Comparison of ENCODE assay signal across 1 cellular context in the genomic region with DNA sequence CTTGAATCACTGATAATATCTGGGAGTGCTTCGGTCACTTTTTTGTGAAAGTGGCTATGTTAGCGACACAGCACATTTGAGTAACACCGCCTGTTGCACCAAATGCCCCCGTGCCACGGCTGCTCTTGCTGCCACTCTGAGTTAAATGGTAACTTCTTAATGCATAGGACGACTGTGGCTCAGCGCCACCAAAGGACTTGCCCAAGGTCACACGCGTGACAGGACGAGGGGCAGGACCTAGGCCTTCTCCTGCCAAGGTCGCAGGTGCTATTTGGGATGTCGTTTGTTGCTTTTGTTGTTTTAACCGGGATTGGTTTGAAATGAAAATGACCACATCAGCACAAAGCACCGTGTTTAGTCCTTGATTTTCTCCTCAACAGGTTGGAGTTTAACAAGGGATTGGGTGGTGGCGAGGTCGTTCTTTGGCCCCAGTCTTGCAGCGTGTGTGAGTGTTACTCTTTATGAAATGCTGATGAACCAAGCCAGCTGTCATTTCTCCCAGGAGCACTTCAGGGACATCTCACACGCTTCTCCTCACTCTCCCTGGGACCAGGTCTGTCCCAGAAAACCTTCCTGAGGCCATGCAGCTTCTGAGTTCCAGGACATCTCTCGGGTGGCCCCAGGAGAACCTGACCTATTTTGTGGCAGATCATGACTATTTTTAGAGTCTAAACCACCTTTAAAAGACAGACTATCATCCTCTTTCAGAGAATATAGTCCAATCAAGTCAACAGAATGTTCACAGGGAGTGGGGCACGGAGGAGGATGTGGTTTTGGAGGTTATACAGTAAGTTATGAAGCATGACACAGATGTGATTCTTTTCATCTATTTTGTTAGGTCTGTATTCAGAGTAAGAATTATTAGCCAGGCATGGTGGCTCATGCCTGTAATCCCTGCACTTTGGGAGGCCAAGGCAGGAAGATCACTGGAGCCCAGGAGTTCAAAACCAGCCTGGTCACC.
TF ChIP-seq lines count a peak whose summit lies in the region.

No MANE protein-coding gene starts in this region.

TF ChIP-seq in GM12878, 131 proteins besides CTCF, POLR2A, EP300 and RAD21:
- TF ChIP-seq, protein P1, sequence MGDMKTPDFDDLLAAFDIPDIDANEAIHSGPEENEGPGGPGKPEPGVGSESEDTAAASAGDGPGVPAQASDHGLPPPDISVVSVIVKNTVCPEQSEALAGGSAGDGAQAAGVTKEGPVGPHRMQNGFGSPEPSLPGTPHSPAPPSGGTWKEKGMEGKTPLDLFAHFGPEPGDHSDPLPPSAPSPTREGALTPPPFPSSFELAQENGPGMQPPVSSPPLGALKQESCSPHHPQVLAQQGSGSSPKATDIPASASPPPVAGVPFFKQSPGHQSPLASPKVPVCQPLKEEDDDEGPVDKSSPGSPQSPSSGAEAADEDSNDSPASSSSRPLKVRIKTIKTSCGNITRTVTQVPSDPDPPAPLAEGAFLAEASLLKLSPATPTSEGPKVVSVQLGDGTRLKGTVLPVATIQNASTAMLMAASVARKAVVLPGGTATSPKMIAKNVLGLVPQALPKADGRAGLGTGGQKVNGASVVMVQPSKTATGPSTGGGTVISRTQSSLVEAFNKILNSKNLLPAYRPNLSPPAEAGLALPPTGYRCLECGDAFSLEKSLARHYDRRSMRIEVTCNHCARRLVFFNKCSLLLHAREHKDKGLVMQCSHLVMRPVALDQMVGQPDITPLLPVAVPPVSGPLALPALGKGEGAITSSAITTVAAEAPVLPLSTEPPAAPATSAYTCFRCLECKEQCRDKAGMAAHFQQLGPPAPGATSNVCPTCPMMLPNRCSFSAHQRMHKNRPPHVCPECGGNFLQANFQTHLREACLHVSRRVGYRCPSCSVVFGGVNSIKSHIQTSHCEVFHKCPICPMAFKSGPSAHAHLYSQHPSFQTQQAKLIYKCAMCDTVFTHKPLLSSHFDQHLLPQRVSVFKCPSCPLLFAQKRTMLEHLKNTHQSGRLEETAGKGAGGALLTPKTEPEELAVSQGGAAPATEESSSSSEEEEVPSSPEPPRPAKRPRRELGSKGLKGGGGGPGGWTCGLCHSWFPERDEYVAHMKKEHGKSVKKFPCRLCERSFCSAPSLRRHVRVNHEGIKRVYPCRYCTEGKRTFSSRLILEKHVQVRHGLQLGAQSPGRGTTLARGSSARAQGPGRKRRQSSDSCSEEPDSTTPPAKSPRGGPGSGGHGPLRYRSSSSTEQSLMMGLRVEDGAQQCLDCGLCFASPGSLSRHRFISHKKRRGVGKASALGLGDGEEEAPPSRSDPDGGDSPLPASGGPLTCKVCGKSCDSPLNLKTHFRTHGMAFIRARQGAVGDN (IDR thresholded peaks at IDR 0.05): no peak
- peak; percentile 72 for TF ChIP-seq RUNX3 (IDR thresholded peaks at IDR 0.05; ENCODE audit: low read length)
- TF ChIP-seq, protein P2, sequence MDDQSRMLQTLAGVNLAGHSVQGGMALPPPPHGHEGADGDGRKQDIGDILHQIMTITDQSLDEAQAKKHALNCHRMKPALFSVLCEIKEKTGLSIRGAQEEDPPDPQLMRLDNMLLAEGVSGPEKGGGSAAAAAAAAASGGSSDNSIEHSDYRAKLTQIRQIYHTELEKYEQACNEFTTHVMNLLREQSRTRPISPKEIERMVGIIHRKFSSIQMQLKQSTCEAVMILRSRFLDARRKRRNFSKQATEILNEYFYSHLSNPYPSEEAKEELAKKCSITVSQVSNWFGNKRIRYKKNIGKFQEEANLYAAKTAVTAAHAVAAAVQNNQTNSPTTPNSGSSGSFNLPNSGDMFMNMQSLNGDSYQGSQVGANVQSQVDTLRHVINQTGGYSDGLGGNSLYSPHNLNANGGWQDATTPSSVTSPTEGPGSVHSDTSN (IDR thresholded peaks at IDR 0.05; ENCODE audit: insufficient replicate concordance, low read depth, low read length): no peak
TF ChIP-seq in GM12878: peak in this region for 1.
